1 cellular context compared by ENCODE assay signal in the genomic region with DNA sequence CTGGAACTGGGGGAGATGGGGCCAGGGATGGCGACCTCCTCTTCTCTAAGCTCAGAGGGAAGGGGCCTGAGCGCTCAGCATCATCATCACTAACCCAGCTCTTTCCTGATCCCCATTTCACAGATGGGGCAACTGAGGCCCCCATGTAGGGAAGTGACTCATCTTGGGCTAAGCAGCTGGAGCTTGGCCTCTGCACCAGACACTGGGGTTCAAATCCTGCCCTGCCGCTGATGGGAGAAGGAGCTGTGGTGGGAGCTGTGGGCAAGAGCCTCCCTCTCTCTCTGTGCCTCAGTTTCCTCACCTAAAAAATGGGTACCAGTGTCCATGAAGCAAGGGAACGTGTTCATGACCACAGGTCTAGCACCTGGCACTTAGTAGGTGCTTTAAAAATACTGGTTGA.
TF ChIP-seq lines count a peak whose summit lies in the region.

No MANE protein-coding gene starts in this region.

TF ChIP-seq in K562, 482 proteins besides CTCF, POLR2A, EP300 and RAD21 (continued from another document):
- TF ChIP-seq, protein P1, sequence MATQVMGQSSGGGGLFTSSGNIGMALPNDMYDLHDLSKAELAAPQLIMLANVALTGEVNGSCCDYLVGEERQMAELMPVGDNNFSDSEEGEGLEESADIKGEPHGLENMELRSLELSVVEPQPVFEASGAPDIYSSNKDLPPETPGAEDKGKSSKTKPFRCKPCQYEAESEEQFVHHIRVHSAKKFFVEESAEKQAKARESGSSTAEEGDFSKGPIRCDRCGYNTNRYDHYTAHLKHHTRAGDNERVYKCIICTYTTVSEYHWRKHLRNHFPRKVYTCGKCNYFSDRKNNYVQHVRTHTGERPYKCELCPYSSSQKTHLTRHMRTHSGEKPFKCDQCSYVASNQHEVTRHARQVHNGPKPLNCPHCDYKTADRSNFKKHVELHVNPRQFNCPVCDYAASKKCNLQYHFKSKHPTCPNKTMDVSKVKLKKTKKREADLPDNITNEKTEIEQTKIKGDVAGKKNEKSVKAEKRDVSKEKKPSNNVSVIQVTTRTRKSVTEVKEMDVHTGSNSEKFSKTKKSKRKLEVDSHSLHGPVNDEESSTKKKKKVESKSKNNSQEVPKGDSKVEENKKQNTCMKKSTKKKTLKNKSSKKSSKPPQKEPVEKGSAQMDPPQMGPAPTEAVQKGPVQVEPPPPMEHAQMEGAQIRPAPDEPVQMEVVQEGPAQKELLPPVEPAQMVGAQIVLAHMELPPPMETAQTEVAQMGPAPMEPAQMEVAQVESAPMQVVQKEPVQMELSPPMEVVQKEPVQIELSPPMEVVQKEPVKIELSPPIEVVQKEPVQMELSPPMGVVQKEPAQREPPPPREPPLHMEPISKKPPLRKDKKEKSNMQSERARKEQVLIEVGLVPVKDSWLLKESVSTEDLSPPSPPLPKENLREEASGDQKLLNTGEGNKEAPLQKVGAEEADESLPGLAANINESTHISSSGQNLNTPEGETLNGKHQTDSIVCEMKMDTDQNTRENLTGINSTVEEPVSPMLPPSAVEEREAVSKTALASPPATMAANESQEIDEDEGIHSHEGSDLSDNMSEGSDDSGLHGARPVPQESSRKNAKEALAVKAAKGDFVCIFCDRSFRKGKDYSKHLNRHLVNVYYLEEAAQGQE (CRISPR knock-in tag; IDR thresholded peaks at IDR 0.05; ENCODE audit: low read depth), result no peak
- TF ChIP-seq PML (IDR thresholded peaks at IDR 0.05; ENCODE audit: low read length) (no peak), ZNF408 (CRISPR knock-in tag; IDR thresholded peaks at IDR 0.05; ENCODE audit: low read depth) (no peak), ZNF316 (IDR thresholded peaks at IDR 0.05) (no peak), SRSF7 (optimal IDR thresholded peaks at IDR 0.05; ENCODE audit: low read depth, low read length) (no peak), KDM1A (IDR thresholded peaks at IDR 0.05) (peak; percentile 36 to 49; a peak in 2 of 4 replicates)
- TF ChIP-seq, protein P2, sequence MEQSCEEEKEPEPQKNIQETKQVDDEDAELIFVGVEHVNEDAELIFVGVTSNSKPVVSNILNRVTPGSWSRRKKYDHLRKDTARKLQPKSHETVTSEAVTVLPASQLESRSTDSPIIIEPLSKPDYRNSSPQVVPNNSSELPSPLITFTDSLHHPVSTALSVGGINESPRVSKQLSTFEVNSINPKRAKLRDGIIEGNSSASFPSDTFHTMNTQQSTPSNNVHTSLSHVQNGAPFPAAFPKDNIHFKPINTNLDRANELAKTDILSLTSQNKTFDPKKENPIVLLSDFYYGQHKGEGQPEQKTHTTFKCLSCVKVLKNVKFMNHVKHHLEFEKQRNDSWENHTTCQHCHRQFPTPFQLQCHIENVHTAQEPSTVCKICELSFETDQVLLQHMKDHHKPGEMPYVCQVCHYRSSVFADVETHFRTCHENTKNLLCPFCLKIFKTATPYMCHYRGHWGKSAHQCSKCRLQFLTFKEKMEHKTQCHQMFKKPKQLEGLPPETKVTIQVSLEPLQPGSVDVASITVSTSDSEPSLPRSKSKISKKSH (CRISPR knock-in tag; IDR thresholded peaks at IDR 0.05), result no peak
- TF ChIP-seq, protein P3, sequence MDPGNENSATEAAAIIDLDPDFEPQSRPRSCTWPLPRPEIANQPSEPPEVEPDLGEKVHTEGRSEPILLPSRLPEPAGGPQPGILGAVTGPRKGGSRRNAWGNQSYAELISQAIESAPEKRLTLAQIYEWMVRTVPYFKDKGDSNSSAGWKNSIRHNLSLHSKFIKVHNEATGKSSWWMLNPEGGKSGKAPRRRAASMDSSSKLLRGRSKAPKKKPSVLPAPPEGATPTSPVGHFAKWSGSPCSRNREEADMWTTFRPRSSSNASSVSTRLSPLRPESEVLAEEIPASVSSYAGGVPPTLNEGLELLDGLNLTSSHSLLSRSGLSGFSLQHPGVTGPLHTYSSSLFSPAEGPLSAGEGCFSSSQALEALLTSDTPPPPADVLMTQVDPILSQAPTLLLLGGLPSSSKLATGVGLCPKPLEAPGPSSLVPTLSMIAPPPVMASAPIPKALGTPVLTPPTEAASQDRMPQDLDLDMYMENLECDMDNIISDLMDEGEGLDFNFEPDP (CRISPR knock-in tag; IDR thresholded peaks at IDR 0.05), result no peak
- TF ChIP-seq, protein P4, sequence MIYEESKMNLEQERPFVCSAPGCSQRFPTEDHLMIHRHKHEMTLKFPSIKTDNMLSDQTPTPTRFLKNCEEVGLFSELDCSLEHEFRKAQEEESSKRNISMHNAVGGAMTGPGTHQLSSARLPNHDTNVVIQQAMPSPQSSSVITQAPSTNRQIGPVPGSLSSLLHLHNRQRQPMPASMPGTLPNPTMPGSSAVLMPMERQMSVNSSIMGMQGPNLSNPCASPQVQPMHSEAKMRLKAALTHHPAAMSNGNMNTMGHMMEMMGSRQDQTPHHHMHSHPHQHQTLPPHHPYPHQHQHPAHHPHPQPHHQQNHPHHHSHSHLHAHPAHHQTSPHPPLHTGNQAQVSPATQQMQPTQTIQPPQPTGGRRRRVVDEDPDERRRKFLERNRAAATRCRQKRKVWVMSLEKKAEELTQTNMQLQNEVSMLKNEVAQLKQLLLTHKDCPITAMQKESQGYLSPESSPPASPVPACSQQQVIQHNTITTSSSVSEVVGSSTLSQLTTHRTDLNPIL (CRISPR knock-in tag; IDR thresholded peaks at IDR 0.05), result no peak
- TF ChIP-seq, protein P5, sequence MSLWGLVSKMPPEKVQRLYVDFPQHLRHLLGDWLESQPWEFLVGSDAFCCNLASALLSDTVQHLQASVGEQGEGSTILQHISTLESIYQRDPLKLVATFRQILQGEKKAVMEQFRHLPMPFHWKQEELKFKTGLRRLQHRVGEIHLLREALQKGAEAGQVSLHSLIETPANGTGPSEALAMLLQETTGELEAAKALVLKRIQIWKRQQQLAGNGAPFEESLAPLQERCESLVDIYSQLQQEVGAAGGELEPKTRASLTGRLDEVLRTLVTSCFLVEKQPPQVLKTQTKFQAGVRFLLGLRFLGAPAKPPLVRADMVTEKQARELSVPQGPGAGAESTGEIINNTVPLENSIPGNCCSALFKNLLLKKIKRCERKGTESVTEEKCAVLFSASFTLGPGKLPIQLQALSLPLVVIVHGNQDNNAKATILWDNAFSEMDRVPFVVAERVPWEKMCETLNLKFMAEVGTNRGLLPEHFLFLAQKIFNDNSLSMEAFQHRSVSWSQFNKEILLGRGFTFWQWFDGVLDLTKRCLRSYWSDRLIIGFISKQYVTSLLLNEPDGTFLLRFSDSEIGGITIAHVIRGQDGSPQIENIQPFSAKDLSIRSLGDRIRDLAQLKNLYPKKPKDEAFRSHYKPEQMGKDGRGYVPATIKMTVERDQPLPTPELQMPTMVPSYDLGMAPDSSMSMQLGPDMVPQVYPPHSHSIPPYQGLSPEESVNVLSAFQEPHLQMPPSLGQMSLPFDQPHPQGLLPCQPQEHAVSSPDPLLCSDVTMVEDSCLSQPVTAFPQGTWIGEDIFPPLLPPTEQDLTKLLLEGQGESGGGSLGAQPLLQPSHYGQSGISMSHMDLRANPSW (CRISPR knock-in tag; IDR thresholded peaks at IDR 0.05), result no peak
